Comparison of ENCODE assay signal across 21 cellular contexts in genomic region chr19:29029271-29029670, GRCh38.
"Had no signal": no experiment of that assay in that cellular context is flagged by ENCODE, and none has a peak within 500 bp of the region (broad histone marks: within the 10 kb centered on the region; RNA-seq: fewer than 3 reads in every experiment).

No MANE protein-coding gene starts in this region.

- H3K27ac ChIP-seq: VCaP had no signal

- DNase-seq: activated CD4-positive, alpha-beta T cell treated with anti-CD3 and anti-CD28 coated beads for 4 hours; activated CD8-positive, alpha-beta memory T cell treated with anti-CD3 and anti-CD28 coated beads, Interleukin-2, amount 10 ng/mL, durations not matched to agents 7 days and 5 days; activated effector memory CD4-positive, alpha-beta T cell treated with Interleukin-2 at 50 U/mL for 16 hours; activated naive CD4-positive, alpha-beta T cell; activated T-cell treated with anti-CD3 and anti-CD28 coated beads, Interleukin-2, amount 50 U/mL, for 24 hours; Kasumi-1; NCI-H1048; NCI-H146; NCI-H187 treated with DMSO at 0.1 percent for 48 hours; NCI-H2081 treated with DMSO at 0.1 percent for 48 hours; NCI-H2227 treated with DMSO at 0.1 percent for 48 hours; NCI-H526 treated with DMSO at 0.1 percent for 48 hours; NCI-H82; SIG-M5; T-cell; T-helper 2 cell; T1000 had no signal

- H3K27me3 Mint-ChIP-seq: activated CD8-positive, alpha-beta memory T cell treated with anti-CD3 and anti-CD28 coated beads, Interleukin-2, amount 10 ng/mL, durations not matched to agents 7 days and 5 days; activated naive CD4-positive, alpha-beta T cell treated with anti-CD3 and anti-CD28 coated beads, Interleukin-2, amount 50 U/mL, for 24 hours; activated T-cell treated with anti-CD3 and anti-CD28 coated beads, Interleukin-2, amount 50 U/mL, for 24 hours; T-cell had no signal

- H3K4me3 Mint-ChIP-seq: activated CD8-positive, alpha-beta memory T cell treated with anti-CD3 and anti-CD28 coated beads, Interleukin-2, amount 10 ng/mL, durations not matched to agents 7 days and 5 days; activated naive CD4-positive, alpha-beta T cell treated with anti-CD3 and anti-CD28 coated beads, Interleukin-2, amount 50 U/mL, for 24 hours; activated T-cell treated with anti-CD3 and anti-CD28 coated beads, Interleukin-2, amount 50 U/mL, for 24 hours; activated T-helper 1 cell treated with anti-CD3 and anti-CD28 coated beads, Interleukin-12 subunit alpha, Interleukin-12 subunit beta, Interleukin-2, Interleukin-4 antibody, amounts not matched to agents 30 ng/mL and 10 ng/mL and 1 ng/mL, durations not matched to agents 14 hours and 24 hours and 36 hours; T-cell had no signal

- H3K36me3 Mint-ChIP-seq: activated CD8-positive, alpha-beta memory T cell treated with anti-CD3 and anti-CD28 coated beads, Interleukin-2, amount 10 ng/mL, durations not matched to agents 7 days and 5 days; activated naive CD4-positive, alpha-beta T cell treated with anti-CD3 and anti-CD28 coated beads, Interleukin-2, amount 50 U/mL, for 24 hours; T-cell had no signal

- H3K4me1 Mint-ChIP-seq: activated CD8-positive, alpha-beta memory T cell treated with anti-CD3 and anti-CD28 coated beads, Interleukin-2, amount 10 ng/mL, durations not matched to agents 7 days and 5 days; activated naive CD4-positive, alpha-beta T cell treated with anti-CD3 and anti-CD28 coated beads, Interleukin-2, amount 50 U/mL, for 24 hours; T-cell had no signal

- ATAC-seq: activated CD4-positive, CD25-positive, alpha-beta regulatory T cell treated with anti-CD3 and anti-CD28 coated beads, Interleukin-2, amount 50 U/mL, for 24 hours; activated CD8-positive, alpha-beta memory T cell treated with anti-CD3 and anti-CD28 coated beads, Interleukin-2, amount 10 ng/mL, durations not matched to agents 7 days and 5 days; T-cell had no signal

- H3K27ac Mint-ChIP-seq: activated CD8-positive, alpha-beta memory T cell treated with anti-CD3 and anti-CD28 coated beads, Interleukin-2, amount 10 ng/mL, durations not matched to agents 7 days and 5 days; activated naive CD4-positive, alpha-beta T cell treated with anti-CD3 and anti-CD28 coated beads, Interleukin-2, amount 50 U/mL, for 24 hours; activated T-cell treated with anti-CD3 and anti-CD28 coated beads, Interleukin-2, amount 50 U/mL, for 24 hours; activated T-helper 1 cell treated with anti-CD3 and anti-CD28 coated beads, Interleukin-12 subunit alpha, Interleukin-12 subunit beta, Interleukin-2, Interleukin-4 antibody, amounts not matched to agents 30 ng/mL and 10 ng/mL and 1 ng/mL, durations not matched to agents 14 hours and 24 hours and 36 hours; T-cell had no signal

- H3K9me3 Mint-ChIP-seq: activated T-cell treated with anti-CD3 and anti-CD28 coated beads, Interleukin-2, amount 50 U/mL, for 24 hours; activated T-helper 1 cell treated with anti-CD3 and anti-CD28 coated beads, Interleukin-12 subunit alpha, Interleukin-12 subunit beta, Interleukin-2, Interleukin-4 antibody, amounts not matched to agents 30 ng/mL and 10 ng/mL and 1 ng/mL, durations not matched to agents 14 hours and 24 hours and 36 hours; T-cell had no signal
